8 cellular contexts compared by ENCODE assay signal in the genomic region with DNA sequence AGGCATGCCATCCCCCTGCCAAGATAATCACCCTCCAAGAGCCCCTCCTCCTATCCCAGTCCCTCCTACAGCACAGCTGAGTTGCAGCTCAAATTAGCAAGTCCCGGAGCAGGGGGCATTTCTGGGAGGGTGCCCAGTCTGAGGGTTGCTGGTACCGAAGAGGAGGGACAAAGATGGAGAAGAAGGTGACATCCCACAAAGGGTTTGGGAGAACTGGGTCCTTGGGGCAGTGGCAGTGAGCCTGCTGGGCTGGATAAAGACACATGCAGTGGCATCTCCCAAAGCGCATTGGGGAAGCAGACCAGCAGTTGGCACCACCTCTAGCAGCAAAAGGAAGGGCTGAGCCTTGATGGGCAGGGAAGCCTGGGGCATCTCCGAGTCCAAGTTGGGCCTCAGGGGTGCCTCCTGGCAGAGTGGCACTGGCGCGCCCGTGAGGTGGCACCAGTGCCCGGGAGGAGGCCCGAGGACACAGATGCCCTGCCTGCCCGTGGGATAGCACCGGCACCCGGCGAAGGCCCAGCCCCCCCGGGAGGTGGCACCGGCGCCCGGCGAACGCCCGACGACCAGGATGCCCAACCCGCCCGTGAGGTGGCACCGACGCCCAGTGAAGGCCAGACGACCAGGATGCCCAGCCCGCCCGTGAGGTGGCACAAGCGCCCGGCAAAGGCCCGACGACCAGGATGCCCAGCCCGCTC. TPM values are rescaled to one million over a fixed set of nuclear protein-coding genes. Genes with fewer than 3 reads are reported as not detected.
DNase-seq lines count a peak whose midpoint lies in the region; TF ChIP-seq lines count a peak whose summit lies in the region.

No MANE protein-coding gene starts in this region.

- H3K4me3 ChIP-seq in BJ (ENCODE audit: low read depth, low read length): peak overlapping the region; percentile 62
- peak overlapping the region; percentile 71 for H3K4me3 ChIP-seq in Karpas-422 (ENCODE audit: low read length)
- H3K4me3 ChIP-seq in skeletal muscle cell (ENCODE audit: low read depth, low read length): peak overlapping the region; percentile 80

- peak overlapping the region; percentile 82; the same call in 1 of the 2 replicates for H2AFZ ChIP-seq in Karpas-422 (ENCODE audit: low read length)

- H3K36me3 ChIP-seq in BJ (ENCODE audit: control insufficient read depth, insufficient read depth, low read length) (no peaks in the 10 kb centered on the region), Karpas-422 (ENCODE audit: insufficient read depth, low read length) (no peaks in the 10 kb centered on the region)

- H3K27ac ChIP-seq in Karpas-422 (ENCODE audit: low read length): no peak overlapping the region
- H3K27ac ChIP-seq in angular gyrus (ENCODE audit: low read depth, low read length): peak overlapping the region; percentile 42

- H3K27me3 ChIP-seq in BJ (ENCODE audit: control insufficient read depth, insufficient read depth, low read length) (no peaks in the 10 kb centered on the region), Karpas-422 (ENCODE audit: low read length) (no peaks in the 10 kb centered on the region)

- no peak for TF ChIP-seq CTCF in BJ (IDR thresholded peaks at IDR 0.05; ENCODE audit: insufficient read depth, low read depth, low read length)

- no peaks in the 10 kb centered on the region for H3K79me2 ChIP-seq in Karpas-422 (ENCODE audit: low read length)

- CTCF ChIA-PET in BJ (lab: Yijun Ruan, JAX): no interaction called here

- peak overlapping the region; percentile 77 for H3K9ac ChIP-seq in Karpas-422 (ENCODE audit: low read length)

- DNase-seq in BJ (ENCODE audit: low read depth) (no peak), Karpas-422 (no peak), hepatic stellate cell (ENCODE audit: low spot score) (peak; percentile 49), skeletal muscle cell (ENCODE audit: low read depth) (no peak), HK-2 (ENCODE audit: unreplicated experiment) (no peak), middle frontal gyrus (ENCODE audit: extremely low spot score, low spot score) (no peak), NCI-H446 treated with DMSO at 0.1 percent for 48 hours (lab: John Stamatoyannopoulos, UW) (no peak)

- POLR2A ChIA-PET in BJ (lab: Charles Lee): no interaction called here

- H3K4me1 ChIP-seq in Karpas-422 (ENCODE audit: low read length): peaks cover 16% of the 10 kb centered on the region

- no peaks in the 10 kb centered on the region for H3K9me2 ChIP-seq in Karpas-422 (replicated peaks; ENCODE audit: insufficient read depth, low read length)

- H3K9me3 ChIP-seq in Karpas-422 (ENCODE audit: low read length): no peaks in the 10 kb centered on the region

- H3K4me2 ChIP-seq in Karpas-422 (ENCODE audit: low read depth, low read length, poor library complexity, severe bottlenecking): peak overlapping the region; percentile 85

- no peaks in the 10 kb centered on the region for H4K20me1 ChIP-seq in Karpas-422 (ENCODE audit: insufficient read depth, low read depth, low read length)

RNA-seq across cellular contexts. Expression of a gene that starts 0.6 kb away (rescaled TPM):
- 30.1 and 39.6 TPM in 2 replicates for polyA plus RNA-seq in BJ (2011; rRNA removed)
- 36.7 and 39.1 TPM in 2 replicates for polyA minus RNA-seq in BJ (2011; rRNA and poly(A)+ RNA removed)
- 6.0 and 6.4 TPM in 2 replicates for total RNA-seq in Karpas-422 (2014; rRNA removed; shearing (Covaris generic); ENCODE audit: low replicate concordance)

RNA-seq across cellular contexts. Expression of a gene that starts 1.1 kb away (rescaled TPM):
- polyA plus RNA-seq in BJ (2011; rRNA removed): 0.93 and 1.2 TPM in 2 replicates
- 0.66 and 0.98 TPM in 2 replicates for polyA minus RNA-seq in BJ (2011; rRNA and poly(A)+ RNA removed)
- total RNA-seq in Karpas-422 (2014; rRNA removed; shearing (Covaris generic); ENCODE audit: low replicate concordance): 4.5 TPM in 1 of 2 replicates, not detected in the other
